ENCODE assay signal across 16 cellular contexts in genomic region chr3:65619391-65620298, GRCh38.
DNase-seq lines count a peak whose midpoint lies in the region; ATAC-seq, FAIRE-seq and TF ChIP-seq lines count a peak whose summit lies in the region.
"Had no signal": no experiment of that assay in that cellular context is flagged by ENCODE, and none has a peak within 500 bp of the region (broad histone marks: within the 10 kb centered on the region; RNA-seq: fewer than 3 reads in every experiment).

No MANE protein-coding gene starts in this region.

- H3K4me1 Mint-ChIP-seq in astrocyte (ENCODE audit: low read depth, unreplicated experiment), result peaks cover 15% of the 10 kb centered on the region
- H3K4me1 Mint-ChIP-seq: activated CD4-positive, alpha-beta T cell treated with anti-CD3 and anti-CD28 coated beads, Interleukin-2, amount 10 ng/mL, durations not matched to agents 24 days and 14 days; B cell had no signal

- H3K9me3 Mint-ChIP-seq in astrocyte (ENCODE audit: unreplicated experiment), result no peaks in the 10 kb centered on the region
- H3K9me3 Mint-ChIP-seq: activated CD4-positive, alpha-beta T cell treated with anti-CD3 and anti-CD28 coated beads, Interleukin-2, amount 10 ng/mL, durations not matched to agents 24 days and 14 days had no signal

- H3K9me2 ChIP-seq in PC-3 (replicated peaks; ENCODE audit: low read length), result no peaks in the 10 kb centered on the region

- H3K36me3 ChIP-seq in left ventricle myocardium inferior (no peaks in the 10 kb centered on the region), astrocyte (ENCODE audit: insufficient read depth, low read length) (no peaks in the 10 kb centered on the region), stomach (no peaks in the 10 kb centered on the region), PC-3 (ENCODE audit: low read depth, low read length) (no peaks in the 10 kb centered on the region)
- H3K36me3 ChIP-seq: colonic mucosa, tibial nerve had no signal

- peak overlapping the region; percentile 27 for H3K27ac ChIP-seq in left ventricle myocardium inferior (replicated peaks)
- H3K27ac ChIP-seq in astrocyte (ENCODE audit: low read depth, low read length), result no peak overlapping the region
- peak overlapping the region; percentile 67 for H3K27ac ChIP-seq in temporal lobe (ENCODE audit: low read depth, low read length)
- H3K27ac ChIP-seq in stomach, result no peak overlapping the region
- H3K27ac ChIP-seq in PC-3 (ENCODE audit: low read length), result no peak overlapping the region
- H3K27ac ChIP-seq: colonic mucosa, tibial nerve had no signal

- H3K9me3 ChIP-seq in left ventricle myocardium inferior (replicated peaks) (no peaks in the 10 kb centered on the region), astrocyte (ENCODE audit: insufficient read depth, low read depth, low read length) (no peaks in the 10 kb centered on the region), stomach (no peaks in the 10 kb centered on the region), PC-3 (ENCODE audit: low read length) (no peaks in the 10 kb centered on the region)
- H3K9me3 ChIP-seq: colonic mucosa, tibial nerve had no signal

- no peaks in the 10 kb centered on the region for H3F3A ChIP-seq in PC-3 (ENCODE audit: low read length, unreplicated experiment)

- TF ChIP-seq CTCF in left ventricle myocardium inferior (IDR thresholded peaks at IDR 0.05; ENCODE audit: borderline replicate concordance), result no peak
- TF ChIP-seq CTCF in astrocyte (IDR thresholded peaks at IDR 0.05; ENCODE audit: insufficient read depth, low read depth, low read length), result no peak
- no peak for TF ChIP-seq CTCF in stomach (IDR thresholded peaks at IDR 0.05)
- no peak for TF ChIP-seq CTCF in PC-3 (conservative IDR thresholded peaks at IDR 0.05; ENCODE audit: low read depth, low read length)

- CTCF ChIA-PET in PC-3 (lab: Charles Lee), result no interaction called here

- H3K36me3 Mint-ChIP-seq in astrocyte (ENCODE audit: low read depth, unreplicated experiment), result no peaks in the 10 kb centered on the region

- H3K27ac Mint-ChIP-seq in astrocyte (ENCODE audit: unreplicated experiment), result no peak overlapping the region
- H3K27ac Mint-ChIP-seq: activated CD4-positive, alpha-beta T cell treated with anti-CD3 and anti-CD28 coated beads, Interleukin-2, amount 10 ng/mL, durations not matched to agents 24 days and 14 days; B cell had no signal

- H3K79me2 ChIP-seq in astrocyte (ENCODE audit: insufficient read depth, low read length), result no peaks in the 10 kb centered on the region
- no peaks in the 10 kb centered on the region for H3K79me2 ChIP-seq in PC-3 (ENCODE audit: low read length)

- FAIRE-seq in astrocyte (lab: Jason Lieb, UNC), result no peak

- H3K4me1 ChIP-seq in left ventricle myocardium inferior, result peaks cover 84% of the 10 kb centered on the region
- H3K4me1 ChIP-seq in astrocyte (ENCODE audit: insufficient read depth, low read length), result no peaks in the 10 kb centered on the region
- peaks cover 0 to 17% (median 4%) of the 10 kb centered on the region in 4 donors for H3K4me1 ChIP-seq in stomach
- no peaks in the 10 kb centered on the region for H3K4me1 ChIP-seq in PC-3 (ENCODE audit: insufficient read depth, low read length)
- H3K4me1 ChIP-seq: colonic mucosa, tibial nerve had no signal

- H3K4me3 ChIP-seq in left ventricle myocardium inferior (no peak overlapping the region), astrocyte (ENCODE audit: insufficient read depth, low read depth, low read length) (no peak overlapping the region), stomach (no peak overlapping the region), PC-3 (ENCODE audit: low read length) (no peak overlapping the region)
- H3K4me3 ChIP-seq: colonic mucosa, tibial nerve had no signal

- H3K4me2 ChIP-seq in astrocyte (ENCODE audit: low read length) (peak overlapping the region; percentile 19), PC-3 (ENCODE audit: low read length) (no peak overlapping the region)

- DNase-seq in left ventricle myocardium inferior, result no peak
- DNase-seq in left cardiac atrium, result no peak
- DNase-seq in astrocyte (ENCODE audit: low read depth), result peak; percentile 60
- DNase-seq in head of caudate nucleus, result peak in 24 of 42 donors; percentile 6 to 73 (median 37)
- DNase-seq in stomach, result no peak
- no peak for DNase-seq in PC-3
- DNase-seq: activated CD4-positive, alpha-beta T cell treated with anti-CD3 and anti-CD28 coated beads, Interleukin-2, amount 10 ng/mL, durations not matched to agents 24 days and 14 days; colonic mucosa; GF-D8; Karpas-422; midbrain; SW 1271 had no signal

- ATAC-seq in left cardiac atrium, result no peak
- ATAC-seq in GM19455 (IDR thresholded peaks at IDR 0.05; ENCODE audit: unreplicated experiment), result no peak
- ATAC-seq in PC-3, result no peak

- H4K20me1 ChIP-seq in astrocyte (ENCODE audit: insufficient read depth, low read length) (peaks cover 24% of the 10 kb centered on the region), PC-3 (ENCODE audit: low read length) (no peaks in the 10 kb centered on the region)

- intact Hi-C loops in left ventricle myocardium inferior (cut with micrococcal nuclease) (no loop called here), left cardiac atrium (cut with DNase I) (no loop called here), head of caudate nucleus (cut with DNase I) (no loop called here), stomach (cut with DNase I; ENCODE audit: low total_unique reads) (no loop called here), PC-3 (cut with micrococcal nuclease) (no loop called here)

- H3K27me3 Mint-ChIP-seq in astrocyte (ENCODE audit: low read depth, unreplicated experiment), result no peaks in the 10 kb centered on the region
- H3K27me3 Mint-ChIP-seq: activated CD4-positive, alpha-beta T cell treated with anti-CD3 and anti-CD28 coated beads, Interleukin-2, amount 10 ng/mL, durations not matched to agents 24 days and 14 days; B cell had no signal

- H2AFZ ChIP-seq in astrocyte (ENCODE audit: low read depth, low read length), result peak overlapping the region; percentile 14
- no peak overlapping the region for H2AFZ ChIP-seq in PC-3 (ENCODE audit: low read length)

- H3K27me3 ChIP-seq in left ventricle myocardium inferior (ENCODE audit: low read depth) (no peaks in the 10 kb centered on the region), astrocyte (ENCODE audit: insufficient read depth, low read length) (no peaks in the 10 kb centered on the region), stomach (no peaks in the 10 kb centered on the region), PC-3 (ENCODE audit: low read length) (no peaks in the 10 kb centered on the region)
- H3K27me3 ChIP-seq: colonic mucosa, tibial nerve had no signal

- 37 to 56% (median 54%) methylated on average over 6 of the region's 6 CpGs for WGBS in stomach, 5 donors

- BruUV-seq in PC-3 (replicated peaks; lab: Mats Ljungman, UMichigan), result no TSS peak

- H3K9ac ChIP-seq in astrocyte (ENCODE audit: low read length), result no peak overlapping the region
- H3K9ac ChIP-seq in PC-3 (ENCODE audit: low read length), result no peak overlapping the region

- H3K4me3 Mint-ChIP-seq in astrocyte (ENCODE audit: unreplicated experiment), result no peak overlapping the region
- H3K4me3 Mint-ChIP-seq: activated CD4-positive, alpha-beta T cell treated with anti-CD3 and anti-CD28 coated beads, Interleukin-2, amount 10 ng/mL, durations not matched to agents 24 days and 14 days; B cell had no signal

- no peak for TF ChIP-seq EP300 in stomach (IDR thresholded peaks at IDR 0.05)

- no peak for TF ChIP-seq POLR2A in stomach (IDR thresholded peaks at IDR 0.05)

- POLR2A ChIA-PET in PC-3 (lab: Charles Lee; ENCODE audit: unreplicated experiment), result no interaction called here

Comparison
In these comparisons a context has a peak if more than half of its experiments do, and no peak if none do; other contexts are left out.
1. DNase-seq: peak in astrocyte (single experiment) and head of caudate nucleus (24 of 42); none in left ventricle myocardium inferior (single experiment), left cardiac atrium (single experiment), stomach (single experiment) and PC-3 (single experiment).
2. H3K27ac ChIP-seq: peak in left ventricle myocardium inferior (single experiment) and temporal lobe (single experiment); none in astrocyte (single experiment), stomach (0 of 5) and PC-3 (single experiment).